In the genomic region with DNA sequence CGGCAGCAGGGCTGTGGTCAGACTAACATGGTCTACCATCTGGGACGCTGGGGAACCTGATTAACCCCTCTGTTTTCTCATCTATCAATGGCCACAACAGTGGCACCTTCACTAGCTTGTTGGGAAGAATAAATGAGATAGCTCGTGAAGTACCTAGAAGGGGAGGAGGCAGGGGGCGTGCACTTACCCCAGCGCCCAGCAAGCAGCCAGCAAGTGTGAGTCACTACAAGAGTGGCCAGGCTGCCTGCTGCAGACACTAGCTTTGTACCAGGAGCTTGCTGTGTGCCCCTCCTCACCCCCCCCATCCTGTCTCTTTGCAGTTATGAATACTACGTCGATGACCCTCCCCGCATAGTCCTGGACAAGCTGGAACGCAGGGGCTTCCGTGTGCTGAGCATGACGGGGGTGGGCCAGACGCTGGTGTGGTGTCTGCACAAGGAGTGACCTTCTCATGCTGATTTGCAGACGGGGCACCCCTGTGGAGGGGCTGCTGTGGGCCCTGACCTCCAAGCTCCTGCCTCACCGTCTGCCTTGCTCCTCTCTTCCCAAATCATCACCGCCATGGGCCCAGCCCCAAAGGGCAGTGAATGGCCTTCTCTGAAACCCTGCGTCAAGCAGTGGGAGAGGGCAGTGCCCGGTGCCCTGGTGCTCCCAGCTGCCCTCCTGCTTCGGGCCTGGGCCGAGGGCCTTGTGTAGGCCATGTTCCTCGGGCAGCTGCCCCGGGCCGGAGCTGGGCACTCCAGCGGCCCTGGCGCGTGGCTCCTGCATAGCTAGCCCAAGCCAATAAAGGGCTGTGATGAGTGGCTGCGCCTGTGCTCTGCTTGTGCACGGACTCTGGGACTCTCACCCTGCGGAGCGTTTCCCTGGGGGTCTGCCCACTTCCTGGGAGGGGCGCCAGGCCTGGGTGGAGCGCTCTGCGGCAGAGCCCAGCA, we compare ENCODE assay signal across 15 cellular contexts. TPM values are rescaled to one million over a fixed set of nuclear protein-coding genes. Genes with fewer than 3 reads are reported as not detected.
A peak's percentile ranks its signal among the peaks of the same experiment; 100 is the strongest.
DNase-seq lines count a peak whose midpoint lies in the region; ATAC-seq, FAIRE-seq and TF ChIP-seq lines count a peak whose summit lies in the region.
"Had no signal": no experiment of that assay in that cellular context is flagged by ENCODE, and none has a peak within 500 bp of the region (broad histone marks: within the 10 kb centered on the region; RNA-seq: fewer than 3 reads in every experiment).

No MANE protein-coding gene starts in this region.

- 93% methylated on average over 9 of the region's 32 CpGs; no CpG with 5 or more reads in 1 of the 2 experiments for WGBS in IMR-90 (ENCODE audit: extremely low coverage in 2 of 2, insufficient read length in 1 of 2), 2 experiments
- 85 to 90% (median 87%) methylated on average over 28 to 32 of the region's 32 CpGs for WGBS in stomach, 5 donors

- H3K4me1 Mint-ChIP-seq in astrocyte (ENCODE audit: low read depth, unreplicated experiment) = peaks cover 21% of the 10 kb centered on the region

- H2BK5ac ChIP-seq in IMR-90 (ENCODE audit: low read depth, low read length, poor library complexity, severe bottlenecking) = no peak overlapping the region

- no peak overlapping the region for H3K56ac ChIP-seq in IMR-90 (ENCODE audit: extremely low read depth, insufficient read depth, low read length)

- DNase-seq in IMR-90 = peak; percentile 50
- peak; percentile 64 for DNase-seq in astrocyte (ENCODE audit: low read depth)
- peak; percentile 64 for DNase-seq in iris pigment epithelial cell (ENCODE audit: low read depth)
- DNase-seq in coronary artery (ENCODE audit: low spot score) = no peak
- no peak for DNase-seq in iPS-NIHi11 (ENCODE audit: low spot score)
- DNase-seq in NCI-H69 (lab: John Stamatoyannopoulos, UW) = no peak
- no peak for DNase-seq in stomach
- DNase-seq: activated CD4-positive, alpha-beta memory T cell treated with anti-CD3 and anti-CD28 coated beads for 36 hours; activated naive CD4-positive, alpha-beta T cell treated with anti-CD3 and anti-CD28 coated beads, Interleukin-2, amount 10 ng/mL, durations not matched to agents 7 days and 5 days; NCI-H1694 treated with DMSO at 0.1 percent for 48 hours; pancreas had no signal

- no peak overlapping the region for H2BK15ac ChIP-seq in IMR-90 (ENCODE audit: low read depth, low read length)

- no peak overlapping the region for H4K8ac ChIP-seq in IMR-90 (ENCODE audit: low read depth in 2 of 2, low read length in 2 of 2)

- intact Hi-C loops in IMR-90 (cut with micrococcal nuclease) (no loop called here), stomach (cut with DNase I; ENCODE audit: low total_unique reads) (no loop called here)

- no peaks in the 10 kb centered on the region for H3K9me3 Mint-ChIP-seq in astrocyte (ENCODE audit: unreplicated experiment)
- H3K9me3 Mint-ChIP-seq: activated CD4-positive, alpha-beta memory T cell treated with anti-CD3 and anti-CD28 coated beads for 36 hours; activated naive CD4-positive, alpha-beta T cell treated with anti-CD3 and anti-CD28 coated beads, Interleukin-2, amount 10 ng/mL, durations not matched to agents 7 days and 5 days; dendritic cell treated with granulocyte-macrophage colony-stimulating factor and Interleukin-4, amounts not matched to agents 40 ng/mL and 50 ng/mL, for 4 days had no signal

- TF ChIP-seq CTCF in IMR-90 (conservative IDR thresholded peaks at IDR 0.05; ENCODE audit: low read depth, low read length) (no peak), astrocyte (IDR thresholded peaks at IDR 0.05; ENCODE audit: insufficient read depth, low read depth, low read length) (no peak), coronary artery (IDR thresholded peaks at IDR 0.05) (no peak), stomach (IDR thresholded peaks at IDR 0.05) (no peak)

- no peak for TF ChIP-seq EP300 in stomach (IDR thresholded peaks at IDR 0.05)

- peaks cover under 1% of the 10 kb centered on the region for H3K36me3 Mint-ChIP-seq in astrocyte (ENCODE audit: low read depth, unreplicated experiment)

- H3K9ac ChIP-seq in BLaER1 treated with 17β-estradiol and CSF1 and Interleukin-3, amounts not matched to agents 10 nM and 100 nM = peak overlapping the region in 7 of 11 experiments; percentile 3 to 87 (median 79); a peak in 11 of 22 replicates
- H3K9ac ChIP-seq in IMR-90 (ENCODE audit: low read depth, low read length) (no peak overlapping the region), astrocyte (ENCODE audit: low read length) (no peak overlapping the region)

- no peak overlapping the region for H2AK9ac ChIP-seq in IMR-90 (replicated peaks; ENCODE audit: low read depth, low read length, poor library complexity)

- H3K18ac ChIP-seq in IMR-90 (ENCODE audit: low read depth, low read length) = no peak overlapping the region

- H3K79me2 ChIP-seq in astrocyte (ENCODE audit: insufficient read depth, low read length) = no peaks in the 10 kb centered on the region

- peaks cover 0 to 23% (median 6%) of the 10 kb centered on the region in 11 experiments; a peak in 9 of 22 replicates for H3K27me3 ChIP-seq in BLaER1 treated with 17β-estradiol and CSF1 and Interleukin-3, amounts not matched to agents 10 nM and 100 nM
- no peaks in the 10 kb centered on the region for H3K27me3 ChIP-seq in IMR-90 (ENCODE audit: control insufficient read depth, insufficient read depth, low read length)
- no peaks in the 10 kb centered on the region for H3K27me3 ChIP-seq in astrocyte (ENCODE audit: insufficient read depth, low read length)
- no peaks in the 10 kb centered on the region for H3K27me3 ChIP-seq in stomach
- H3K27me3 ChIP-seq: pancreas had no signal

- H2BK20ac ChIP-seq in IMR-90 (ENCODE audit: low read depth, low read length) = no peak overlapping the region

- TF ChIP-seq POLR2A in IMR-90 (IDR thresholded peaks at IDR 0.05; ENCODE audit: low read depth, low read length) (no peak), stomach (IDR thresholded peaks at IDR 0.05) (no peak)

- no peak overlapping the region for H2BK120ac ChIP-seq in IMR-90 (ENCODE audit: low read depth, low read length)

- H3K9me3 ChIP-seq in BLaER1 treated with 17β-estradiol and CSF1 and Interleukin-3, amounts not matched to agents 10 nM and 100 nM (replicated peaks in 1 of 11) = no peaks in the 10 kb centered on the region
- H3K9me3 ChIP-seq in IMR-90 (ENCODE audit: control insufficient read depth, insufficient read depth, low read length) = no peaks in the 10 kb centered on the region
- no peaks in the 10 kb centered on the region for H3K9me3 ChIP-seq in astrocyte (ENCODE audit: insufficient read depth, low read depth, low read length)
- no peaks in the 10 kb centered on the region for H3K9me3 ChIP-seq in stomach
- H3K9me3 ChIP-seq: pancreas had no signal

- CTCF ChIA-PET in IMR-90 (lab: Yijun Ruan, JAX) = interaction anchor here (0.6 kb wide), 1 partner anchor 967 kb away, joined by 3 read pairs; no protein-coding TSS in a partner anchor

- no peak for FAIRE-seq in astrocyte (lab: Jason Lieb, UNC)
- FAIRE-seq: pancreas had no signal

- POLR2A ChIA-PET in IMR-90 (lab: Charles Lee; ENCODE audit: unreplicated experiment) = no interaction called here

- H4K5ac ChIP-seq in IMR-90 (ENCODE audit: low read depth, low read length) = no peak overlapping the region

- H3K79me1 ChIP-seq in IMR-90 (ENCODE audit: low read depth in 1 of 2, low read length in 2 of 2) = no peaks in the 10 kb centered on the region; a peak in 1 of 4 replicates

- peaks cover 17% of the 10 kb centered on the region for H3K9me1 ChIP-seq in IMR-90 (ENCODE audit: insufficient read depth, low read length)

- no peak overlapping the region for H3K23ac ChIP-seq in IMR-90 (ENCODE audit: low read depth, low read length)

- dilution Hi-C loops in IMR-90 (cut with HindIII; ENCODE audit: low sequenced_read_pairs, unreplicated experiment) = no loop called here

- no TSS peak for BruUV-seq in IMR-90 (replicated peaks; lab: Mats Ljungman, UMichigan)

- peaks cover 85 to 100% (median 96%) of the 10 kb centered on the region in 10 experiments for H3K4me1 ChIP-seq in BLaER1 treated with 17β-estradiol and CSF1 and Interleukin-3, amounts not matched to agents 10 nM and 100 nM
- peaks cover 24% of the 10 kb centered on the region for H3K4me1 ChIP-seq in IMR-90 (ENCODE audit: control insufficient read depth, insufficient read depth, low read length)
- peaks cover 59% of the 10 kb centered on the region for H3K4me1 ChIP-seq in astrocyte (ENCODE audit: insufficient read depth, low read length)
- peaks cover 66 to 87% (median 85%) of the 10 kb centered on the region in 4 donors for H3K4me1 ChIP-seq in stomach

- H3K14ac ChIP-seq in IMR-90 (replicated peaks; ENCODE audit: low read depth, low read length) = no peak overlapping the region

- no peak overlapping the region for H2AK5ac ChIP-seq in IMR-90 (ENCODE audit: low read depth, low read length)

- in situ Hi-C loops in IMR-90 (cut with MboI; ENCODE audit: low sequenced_read_pairs) = no loop called here

- H3K36me3 ChIP-seq in BLaER1 treated with 17β-estradiol and CSF1 and Interleukin-3, amounts not matched to agents 10 nM and 100 nM = peaks cover 0 to 18% (median 0%) of the 10 kb centered on the region in 11 experiments; a peak in 3 of 22 replicates
- peaks cover 15% of the 10 kb centered on the region for H3K36me3 ChIP-seq in IMR-90 (ENCODE audit: control insufficient read depth, insufficient read depth, low read length)
- H3K36me3 ChIP-seq in astrocyte (ENCODE audit: insufficient read depth, low read length) = no peaks in the 10 kb centered on the region
- peaks cover 3 to 42% (median 33%) of the 10 kb centered on the region in 4 donors for H3K36me3 ChIP-seq in stomach
- H3K36me3 ChIP-seq: pancreas had no signal

- H2AFZ ChIP-seq in IMR-90 (replicated peaks; ENCODE audit: low read length, poor library complexity) (no peak overlapping the region), astrocyte (ENCODE audit: low read depth, low read length) (no peak overlapping the region)
- H2AFZ ChIP-seq: PC-9 had no signal

- TF ChIP-seq RAD21 in IMR-90 (IDR thresholded peaks at IDR 0.05; ENCODE audit: low read length) = no peak

- H4K20me1 ChIP-seq in BLaER1 treated with 17β-estradiol and CSF1 and Interleukin-3, amounts not matched to agents 10 nM and 100 nM = peaks cover 10 to 73% (median 46%) of the 10 kb centered on the region in 11 experiments; a peak in 16 of 22 replicates
- peaks cover 9% of the 10 kb centered on the region; the same call in 1 of the 2 replicates for H4K20me1 ChIP-seq in IMR-90 (ENCODE audit: insufficient read depth, low read length)
- peaks cover 46% of the 10 kb centered on the region for H4K20me1 ChIP-seq in astrocyte (ENCODE audit: insufficient read depth, low read length)

- H3K27ac ChIP-seq in BLaER1 treated with 17β-estradiol and CSF1 and Interleukin-3, amounts not matched to agents 10 nM and 100 nM = peak overlapping the region in 4 of 11 experiments; percentile 87 to 97 (median 92); a peak in 7 of 22 replicates
- H3K27ac ChIP-seq in IMR-90 (ENCODE audit: insufficient read depth, low read length) = no peak overlapping the region
- no peak overlapping the region for H3K27ac ChIP-seq in astrocyte (ENCODE audit: low read depth, low read length)
- no peak overlapping the region for H3K27ac ChIP-seq in coronary artery
- H3K27ac ChIP-seq in stomach = peak overlapping the region in 2 of 5 donors; percentile 86 to 93
- H3K27ac ChIP-seq: pancreas had no signal

- no peak overlapping the region for H3K4me3 Mint-ChIP-seq in astrocyte (ENCODE audit: unreplicated experiment)
- H3K4me3 Mint-ChIP-seq: activated CD4-positive, alpha-beta memory T cell treated with anti-CD3 and anti-CD28 coated beads for 36 hours; activated naive CD4-positive, alpha-beta T cell treated with anti-CD3 and anti-CD28 coated beads, Interleukin-2, amount 10 ng/mL, durations not matched to agents 7 days and 5 days; dendritic cell treated with granulocyte-macrophage colony-stimulating factor and Interleukin-4, amounts not matched to agents 40 ng/mL and 50 ng/mL, for 4 days had no signal

- no peak overlapping the region for H3K4ac ChIP-seq in IMR-90 (ENCODE audit: low read depth, low read length)

- peak overlapping the region in 2 of 10 experiments; percentile 3 to 42; a peak in 4 of 20 replicates for H3K4me3 ChIP-seq in BLaER1 treated with 17β-estradiol and CSF1 and Interleukin-3, amounts not matched to agents 10 nM and 100 nM
- no peak overlapping the region for H3K4me3 ChIP-seq in IMR-90 (ENCODE audit: insufficient read depth, low read depth, low read length)
- no peak overlapping the region for H3K4me3 ChIP-seq in astrocyte (ENCODE audit: insufficient read depth, low read depth, low read length)
- H3K4me3 ChIP-seq in coronary artery = no peak overlapping the region
- no peak overlapping the region for H3K4me3 ChIP-seq in stomach
- H3K4me3 ChIP-seq: pancreas, PC-9 had no signal

- H4K91ac ChIP-seq in IMR-90 (ENCODE audit: insufficient read depth, low read depth, low read length) = no peak overlapping the region

- no peak overlapping the region for H3K27ac Mint-ChIP-seq in astrocyte (ENCODE audit: unreplicated experiment)
- H3K27ac Mint-ChIP-seq: dendritic cell treated with granulocyte-macrophage colony-stimulating factor and Interleukin-4, amounts not matched to agents 40 ng/mL and 50 ng/mL, for 4 days had no signal

- no peaks in the 10 kb centered on the region for H3K27me3 Mint-ChIP-seq in astrocyte (ENCODE audit: low read depth, unreplicated experiment)
- H3K27me3 Mint-ChIP-seq: activated CD4-positive, alpha-beta memory T cell treated with anti-CD3 and anti-CD28 coated beads for 36 hours had no signal

- peak overlapping the region; percentile 90 to 100 (median 99) for H3K4me2 ChIP-seq in BLaER1 treated with 17β-estradiol and CSF1 and Interleukin-3, amounts not matched to agents 10 nM and 100 nM
- no peak overlapping the region for H3K4me2 ChIP-seq in IMR-90 (ENCODE audit: low read depth, low read length)
- peak overlapping the region; percentile 42 for H3K4me2 ChIP-seq in astrocyte (ENCODE audit: low read length)
- H3K4me2 ChIP-seq: PC-9 had no signal

- ATAC-seq in IMR-90 (ENCODE audit: low read depth) = 0 out of 2 replicates have a peak, but pooled peaks have one; percentile 10
- ATAC-seq: pancreas had no signal

RNA-seq across cellular contexts. Expression of a gene that starts 2.6 kb away (rescaled TPM):
- total RNA-seq in IMR-90 (2012; rRNA removed) (under 0.01 TPM in 1 of 2 replicates, not detected in the other), astrocyte (0.19 TPM in 1 of 2 replicates, not detected in the other), stomach (10 to 100 TPM in 1 of 5 donors, not detected in 4; 39.3 TPM)
- polyA plus RNA-seq in IMR-90 (2012; rRNA removed) (not detected in 2 replicates), stomach (1 to 10 TPM in 1 of 3 donors, under 1 TPM in 2; 0.25 to 4.5 (median 0.31) TPM)
- 0.02 and 0.16 TPM in 2 replicates for polyA plus RNA-seq in IMR-90 (2012; cell fraction: cytosol; rRNA removed)
- polyA plus RNA-seq in IMR-90 (2012; cell fraction: nucleus; rRNA removed; ENCODE audit: low replicate concordance) = 0.06 and 0.07 TPM in 2 replicates
- total RNA-seq: glomerular endothelial cell had no signal

RNA-seq across cellular contexts. Expression of a gene that starts 3.3 kb away (rescaled TPM):
- total RNA-seq in IMR-90 (2012; rRNA removed) = 1.4 and 2.3 TPM in 2 replicates
- 6.5 and 6.8 TPM in 2 replicates for polyA plus RNA-seq in IMR-90 (2012; rRNA removed)
- polyA plus RNA-seq in IMR-90 (2012; cell fraction: cytosol; rRNA removed) = 2.2 and 11.4 TPM in 2 replicates
- 1.5 and 2.5 TPM in 2 replicates for polyA plus RNA-seq in IMR-90 (2012; cell fraction: nucleus; rRNA removed; ENCODE audit: low replicate concordance)
- 6.4 and 7.3 TPM in 2 replicates for total RNA-seq in astrocyte
- 10 to 100 TPM in 2 of 5 donors, 1 to 10 TPM in 1, not detected in 2; 1.3 to 13.6 (median 11.7) TPM for total RNA-seq in stomach
- polyA plus RNA-seq in stomach = 10 to 100 TPM; 21.4 to 37.4 (median 29.3) TPM

RNA-seq across cellular contexts. Expression of a gene that starts 12.1 kb away (rescaled TPM):
- total RNA-seq in IMR-90 (2012; rRNA removed) = 14.7 and 17.5 TPM in 2 replicates
- 23.4 and 25.7 TPM in 2 replicates for polyA plus RNA-seq in IMR-90 (2012; rRNA removed)
- polyA plus RNA-seq in IMR-90 (2012; cell fraction: cytosol; rRNA removed) = 21.7 and 28.1 TPM in 2 replicates
- polyA plus RNA-seq in IMR-90 (2012; cell fraction: nucleus; rRNA removed; ENCODE audit: low replicate concordance) = 21.9 and 23.6 TPM in 2 replicates
- total RNA-seq in astrocyte = 32.0 and 32.6 TPM in 2 replicates
- total RNA-seq in stomach = 10 to 100 TPM in 4 of 5 donors, not detected in 1; 25.2 to 63.8 (median 48.2) TPM
- 10 to 100 TPM; 12.6 to 21.2 (median 15.0) TPM for polyA plus RNA-seq in stomach

RNA-seq across cellular contexts. Expression of a gene that starts 39.7 kb away (rescaled TPM):
- 22.6 and 22.8 TPM in 2 replicates for total RNA-seq in IMR-90 (2012; rRNA removed)
- 27.3 and 29.6 TPM in 2 replicates for polyA plus RNA-seq in IMR-90 (2012; rRNA removed)
- 22.7 and 25.2 TPM in 2 replicates for polyA plus RNA-seq in IMR-90 (2012; cell fraction: cytosol; rRNA removed)
- polyA plus RNA-seq in IMR-90 (2012; cell fraction: nucleus; rRNA removed; ENCODE audit: low replicate concordance) = 113 and 127 TPM in 2 replicates
- 13.0 and 13.2 TPM in 2 replicates for total RNA-seq in astrocyte
- total RNA-seq in stomach = 10 to 100 TPM; 10.3 to 29.2 (median 18.7) TPM
- 10 to 100 TPM; 14.4 to 31.0 (median 28.3) TPM for polyA plus RNA-seq in stomach

RNA-seq across cellular contexts. Expression of a gene that starts 40.1 kb away (rescaled TPM):
- total RNA-seq in IMR-90 (2012; rRNA removed) = 58.3 and 107 TPM in 2 replicates
- 58.6 and 77.1 TPM in 2 replicates for polyA plus RNA-seq in IMR-90 (2012; rRNA removed)
- 36.7 and 109 TPM in 2 replicates for polyA plus RNA-seq in IMR-90 (2012; cell fraction: cytosol; rRNA removed)
- polyA plus RNA-seq in IMR-90 (2012; cell fraction: nucleus; rRNA removed; ENCODE audit: low replicate concordance) = 46.7 and 66.8 TPM in 2 replicates
- 21.0 and 27.2 TPM in 2 replicates for total RNA-seq in astrocyte
- 10 to 100 TPM; 11.0 to 64.2 (median 22.9) TPM for total RNA-seq in stomach
- polyA plus RNA-seq in stomach = 10 to 100 TPM; 33.6 to 66.7 (median 53.9) TPM

Comparison
In these comparisons a context has a peak if more than half of its experiments do, and no peak if none do; other contexts are left out.
1. H3K9ac ChIP-seq: peak in BLaER1 treated with 17β-estradiol and CSF1 and Interleukin-3, amounts not matched to agents 10 nM and 100 nM (7 of 11); none in IMR-90 (single experiment) and astrocyte (single experiment).
2. DNase-seq: peak in IMR-90 (single experiment), astrocyte (single experiment) and iris pigment epithelial cell (single experiment); none in coronary artery (single experiment), iPS-NIHi11 (single experiment), NCI-H69 (single experiment) and stomach (single experiment).